ENCODE assay signal across 23 cellular contexts in the genomic region with DNA sequence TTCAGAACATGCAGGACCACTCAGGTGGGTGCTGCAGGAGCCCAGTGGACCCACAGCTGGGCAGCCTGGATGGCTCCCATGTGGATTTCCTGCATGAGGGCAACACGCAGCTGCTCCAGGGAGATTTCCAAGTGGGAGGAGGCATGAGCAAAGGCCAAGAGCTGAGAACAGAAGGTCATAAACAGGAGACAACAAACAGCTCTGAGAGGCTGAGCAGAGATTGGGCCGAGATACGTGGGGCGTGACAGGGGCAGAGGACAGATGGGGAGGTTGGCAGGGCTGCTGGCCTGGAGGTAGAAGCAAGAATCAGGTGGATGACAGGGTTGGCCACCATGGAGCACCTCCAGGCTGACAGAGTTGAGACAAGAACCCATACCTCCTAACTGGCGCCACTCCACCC. TPM values are rescaled to one million over a fixed set of nuclear protein-coding genes. Genes with fewer than 3 reads are reported as not detected.
DNase-seq lines count a peak whose midpoint lies in the region; ATAC-seq, FAIRE-seq and TF ChIP-seq lines count a peak whose summit lies in the region.
"Had no signal": no experiment of that assay in that cellular context is flagged by ENCODE, and none has a peak within 500 bp of the region (broad histone marks: within the 10 kb centered on the region; RNA-seq: fewer than 3 reads in every experiment).

No MANE protein-coding gene starts in this region.

- H3K27me3 ChIP-seq in HepG2 (ENCODE audit: control insufficient read depth in 1 of 2, insufficient read depth in 2 of 2, low read length in 2 of 2) (peaks cover 0 to 20% of the 10 kb centered on the region in 2 experiments; a peak in 2 of 5 replicates), small intestine (ENCODE audit: control insufficient read depth in 2 of 2, insufficient read depth in 2 of 2, low read length in 2 of 2) (no peaks in the 10 kb centered on the region), PC-3 (ENCODE audit: low read length) (no peaks in the 10 kb centered on the region)
- H3K27me3 ChIP-seq: BLaER1 treated with 17β-estradiol and CSF1 and Interleukin-3, amounts not matched to agents 10 nM and 100 nM; dorsolateral prefrontal cortex had no signal

- TF ChIP-seq CTCF in HepG2 (CRISPR knock-in tag; IDR thresholded peaks at IDR 0.05): no peak
- no peak for TF ChIP-seq CTCF in PC-3 (conservative IDR thresholded peaks at IDR 0.05; ENCODE audit: low read depth, low read length)

- CTCF ChIA-PET in HepG2 (lab: Yijun Ruan, JAX; ENCODE audit: low intra/inter-chr PET ratio, low total read pairs): interaction anchor here (1.4 to 2.0 kb wide), 2 partner anchors 9 to 12 kb away, joined by 3 to 7 read pairs; a partner anchor contains a TSS
- CTCF ChIA-PET in PC-3 (lab: Charles Lee): no interaction called here

- intact Hi-C loops in HepG2 (cut with micrococcal nuclease; ENCODE audit: unreplicated experiment) (no loop called here), PC-3 (cut with micrococcal nuclease) (no loop called here)

- no peaks in the 10 kb centered on the region for H3F3A ChIP-seq in PC-3 (ENCODE audit: low read length, unreplicated experiment)

- in situ Hi-C loops in HepG2 (cut with HindIII; ENCODE audit: extremely low pct_ligation_motif_present, low pct_unique_long_range_greater_than_20kb): no loop called here

- TF ChIP-seq RAD21 in HepG2 (CRISPR knock-in tag; IDR thresholded peaks at IDR 0.05): no peak

- H3K4me1 ChIP-seq in HepG2 (ENCODE audit: insufficient read depth, low read length): peaks cover 44% of the 10 kb centered on the region
- H3K4me1 ChIP-seq in small intestine (ENCODE audit: control insufficient read depth in 2 of 2, insufficient read depth in 1 of 2, low read depth in 1 of 2, low read length in 1 of 2): peaks cover 3 to 5% of the 10 kb centered on the region in 2 donors
- H3K4me1 ChIP-seq in PC-3 (ENCODE audit: insufficient read depth, low read length): peaks cover 7% of the 10 kb centered on the region; the same call in 1 of the 2 replicates

- H3K9me2 ChIP-seq in PC-3 (replicated peaks; ENCODE audit: low read length): no peaks in the 10 kb centered on the region

- peak; percentile 9; the same call in 1 of the 3 replicates for ATAC-seq in HepG2
- no peak for ATAC-seq in PC-3
- ATAC-seq: natural killer cell treated with Interleukin-12 subunit alpha and Interleukin-12 subunit beta and Interleukin-15 and Interleukin-18, amount 100 ng/mL, for 72 hours; stimulated activated naive CD8-positive, alpha-beta T cell treated with anti-CD3 and anti-CD28 coated beads, Interleukin-15, Interleukin-2, amounts not matched to agents 100 U/mL and 50 U/mL, for 24 hours had no signal

- H3K36me3 ChIP-seq in HepG2 (replicated peaks in 1 of 2; ENCODE audit: control insufficient read depth in 1 of 2, insufficient read depth in 2 of 2, low read length in 2 of 2) (no peaks in the 10 kb centered on the region), small intestine (ENCODE audit: control insufficient read depth in 2 of 2, insufficient read depth in 2 of 2, low read length in 2 of 2) (peaks cover 0 to 23% of the 10 kb centered on the region in 2 donors), PC-3 (ENCODE audit: low read depth, low read length) (no peaks in the 10 kb centered on the region)
- H3K36me3 ChIP-seq: BLaER1 treated with 17β-estradiol and CSF1 and Interleukin-3, amounts not matched to agents 10 nM and 100 nM; HAP-1 had no signal

- H3K4me3 ChIP-seq in HepG2 (replicated peaks in 1 of 3; ENCODE audit: insufficient read depth in 1 of 3, low read depth in 2 of 3, low read length in 3 of 3) (no peak overlapping the region), small intestine (ENCODE audit: low read depth in 1 of 2, low read length in 2 of 2) (peak overlapping the region in 1 of 2 donors; percentile 60), PC-3 (ENCODE audit: low read length) (no peak overlapping the region)
- H3K4me3 ChIP-seq: BLaER1 treated with 17β-estradiol and CSF1 and Interleukin-3, amounts not matched to agents 10 nM and 100 nM; HAP-1; lung had no signal

- BruUV-seq in HepG2 (replicated peaks; lab: Mats Ljungman, UMichigan) (no TSS peak), PC-3 (replicated peaks; lab: Mats Ljungman, UMichigan) (no TSS peak)

- no peaks in the 10 kb centered on the region for H4K20me1 ChIP-seq in HepG2 (ENCODE audit: insufficient read depth, low read length)
- H4K20me1 ChIP-seq in PC-3 (ENCODE audit: low read length): no peaks in the 10 kb centered on the region

- FAIRE-seq in HepG2 (lab: Jason Lieb, UNC) (no peak), small intestine (lab: Jason Lieb, UNC) (no peak)
- FAIRE-seq: A204.1, GM18507, GM19239 had no signal

- WGBS in HepG2 (ENCODE audit: low lambda C conversion rate): 4% methylated on average over 4 of the region's 5 CpGs
- 16 to 59% (median 51%) methylated on average over 5 of the region's 5 CpGs for WGBS in small intestine, 3 donors

- H3K27ac ChIP-seq in HepG2 (ENCODE audit: extremely low read length, insufficient read depth, low read length): no peak overlapping the region
- peak overlapping the region; percentile 92 to 97 for H3K27ac ChIP-seq in small intestine (ENCODE audit: low read depth in 1 of 2, low read length in 1 of 2)
- H3K27ac ChIP-seq in PC-3 (ENCODE audit: low read length): no peak overlapping the region
- H3K27ac ChIP-seq: BLaER1 treated with 17β-estradiol and CSF1 and Interleukin-3, amounts not matched to agents 10 nM and 100 nM; RWPE1 had no signal

- no peak for TF ChIP-seq EP300 in HepG2 (IDR thresholded peaks at IDR 0.05; ENCODE audit: low read depth in 2 of 2, low read length in 2 of 2)
- TF ChIP-seq EP300 in HepG2 (CRISPR knock-in tag; IDR thresholded peaks at IDR 0.05; ENCODE audit: borderline replicate concordance): no peak

- H3K9ac ChIP-seq in HepG2 (ENCODE audit: insufficient read depth, low read depth, low read length) (no peak overlapping the region), PC-3 (ENCODE audit: low read length) (no peak overlapping the region)
- H3K9ac ChIP-seq: BLaER1 treated with 17β-estradiol and CSF1 and Interleukin-3, amounts not matched to agents 10 nM and 100 nM had no signal

- no peak for TF ChIP-seq POLR2A in HepG2 (IDR thresholded peaks at IDR 0.05; ENCODE audit: insufficient read depth in 1 of 2, low read depth in 2 of 2, low read length in 2 of 2)

- H3K79me2 ChIP-seq in HepG2 (ENCODE audit: insufficient read depth, low read length) (no peaks in the 10 kb centered on the region), PC-3 (ENCODE audit: low read length) (no peaks in the 10 kb centered on the region)

- no peaks in the 10 kb centered on the region for H3K9me3 ChIP-seq in HepG2 (ENCODE audit: low read length)
- no peaks in the 10 kb centered on the region for H3K9me3 ChIP-seq in small intestine (ENCODE audit: control insufficient read depth, low read depth)
- no peaks in the 10 kb centered on the region for H3K9me3 ChIP-seq in PC-3 (ENCODE audit: low read length)
- H3K9me3 ChIP-seq: BLaER1 treated with 17β-estradiol and CSF1 and Interleukin-3, amounts not matched to agents 10 nM and 100 nM; HAP-1 had no signal

- H3K4me2 ChIP-seq in HepG2 (ENCODE audit: low read depth, low read length): peak overlapping the region; percentile 29; the same call in 1 of the 2 replicates
- H3K4me2 ChIP-seq in PC-3 (ENCODE audit: low read length): no peak overlapping the region

- peak; percentile 35 for DNase-seq in NCI-H1092 treated with DMSO at 0.1 percent for 48 hours (lab: John Stamatoyannopoulos, UW)
- no peak for DNase-seq in NCI-H1092 (lab: John Stamatoyannopoulos, UW)
- peak; percentile 64 for DNase-seq in NCI-H69 (lab: John Stamatoyannopoulos, UW)
- DNase-seq in HepG2 (ENCODE audit: low spot score): no peak
- DNase-seq in small intestine: peak; percentile 97
- DNase-seq in NCI-H748 treated with DMSO at 0.1 percent for 48 hours (lab: John Stamatoyannopoulos, UW): no peak
- no peak for DNase-seq in activated CD4-positive, alpha-beta T cell treated with anti-CD3 and anti-CD28 coated beads for 48 hours
- DNase-seq in PC-3: no peak
- DNase-seq: activated CD4-positive, alpha-beta T cell treated with anti-CD3 and anti-CD28 coated beads, Interleukin-2, amount 50 U/mL, for 48 hours; activated T-cell treated with anti-CD3 and anti-CD28 coated beads, Interleukin-2, amount 50 U/mL, for 24 hours; NCI-H2081 treated with DMSO at 0.1 percent for 48 hours; stimulated activated naive CD8-positive, alpha-beta T cell treated with anti-CD3 and anti-CD28 coated beads, Interleukin-15, Interleukin-2, amounts not matched to agents 100 U/mL and 50 U/mL, for 24 hours had no signal

- H2AFZ ChIP-seq in HepG2 (ENCODE audit: low read length): no peak overlapping the region
- no peak overlapping the region for H2AFZ ChIP-seq in PC-3 (ENCODE audit: low read length)

- POLR2A ChIA-PET in HepG2 (lab: Yijun Ruan, JAX): interaction anchor here (1.4 kb wide), 1 partner anchor 13 kb away, joined by 3 read pairs; a partner anchor contains a TSS
- POLR2A ChIA-PET in PC-3 (lab: Charles Lee; ENCODE audit: unreplicated experiment): no interaction called here

RNA-seq across cellular contexts. Expression of a gene that starts 2.9 kb away (rescaled TPM):
- total RNA-seq in HepG2 (2016; rRNA removed; fragmentation: Illumina TruSeq; extraction: Trizol) (not detected in 2 replicates), PC-3 (2014; rRNA removed) (not detected in 2 replicates)
- not detected in 2 replicates for total RNA-seq in HepG2 (2016; cell fraction: cytosol; rRNA removed; fragmentation: Illumina TruSeq; extraction: Trizol; ENCODE audit: low read depth)
- total RNA-seq in HepG2 (2016; cell fraction: insoluble cytoplasmic fraction; rRNA removed; fragmentation: Illumina TruSeq; extraction: Trizol): not detected in 2 replicates
- total RNA-seq in HepG2 (2016; cell fraction: membrane; rRNA removed; fragmentation: Illumina TruSeq; extraction: Trizol): not detected in 2 replicates
- not detected in 2 replicates for total RNA-seq in HepG2 (2016; cell fraction: nucleus; rRNA removed; fragmentation: Illumina TruSeq; extraction: Trizol)
- polyA plus RNA-seq in HepG2 (2011; rRNA removed) (not detected in 2 replicates), small intestine (over 10,000 TPM in 2 of 3 donors, 1,000 to 10,000 TPM in 1; 4,043 to 32,483 (median 28,942) TPM)
- polyA plus RNA-seq in HepG2 (2011; cell fraction: cytosol; rRNA removed): not detected in 2 replicates
- not detected in 2 replicates for polyA plus RNA-seq in HepG2 (2011; cell fraction: nucleus; rRNA removed)
- polyA plus RNA-seq in HepG2 (2012): not detected in 2 replicates
- polyA plus RNA-seq in HepG2 (2016; cell fraction: cytosol; fragmentation: Illumina TruSeq; extraction: Trizol; ENCODE audit: low read depth): not detected in 2 replicates
- polyA plus RNA-seq in HepG2 (2016; cell fraction: insoluble cytoplasmic fraction; fragmentation: Illumina TruSeq; extraction: Trizol; ENCODE audit: low read depth): not detected in 2 replicates
- polyA plus RNA-seq in HepG2 (2016; cell fraction: membrane; fragmentation: Illumina TruSeq; extraction: Trizol; ENCODE audit: low read depth): not detected in 2 replicates
- polyA plus RNA-seq in HepG2 (2016; cell fraction: nucleus; fragmentation: Illumina TruSeq; extraction: Trizol; ENCODE audit: insufficient read depth, low read depth): not detected in 2 replicates
- not detected in 2 replicates for polyA minus RNA-seq in HepG2 (2011; rRNA and poly(A)+ RNA removed; ENCODE audit: low replicate concordance)
- polyA minus RNA-seq in HepG2 (2011; cell fraction: cytosol; rRNA and poly(A)+ RNA removed): not detected in 2 replicates
- polyA minus RNA-seq in HepG2 (2011; cell fraction: nucleus; rRNA and poly(A)+ RNA removed): not detected in 2 replicates
- total RNA-seq: dorsolateral prefrontal cortex; lung; natural killer cell treated with Interleukin-12 subunit alpha and Interleukin-12 subunit beta and Interleukin-15 and Interleukin-18, amount 100 ng/mL, for 72 hours; pulmonary artery endothelial cell; ureter had no signal

RNA-seq across cellular contexts. Expression of a gene that starts 4.3 kb away (rescaled TPM):
- total RNA-seq in HepG2 (2016; rRNA removed; fragmentation: Illumina TruSeq; extraction: Trizol): 0.09 and 0.15 TPM in 2 replicates
- total RNA-seq in HepG2 (2016; cell fraction: cytosol; rRNA removed; fragmentation: Illumina TruSeq; extraction: Trizol; ENCODE audit: low read depth): 0.20 TPM in 1 of 2 replicates, not detected in the other
- total RNA-seq in HepG2 (2016; cell fraction: insoluble cytoplasmic fraction; rRNA removed; fragmentation: Illumina TruSeq; extraction: Trizol): 0.01 and 0.15 TPM in 2 replicates
- 0.14 and 0.25 TPM in 2 replicates for total RNA-seq in HepG2 (2016; cell fraction: membrane; rRNA removed; fragmentation: Illumina TruSeq; extraction: Trizol)
- 0.09 and 0.88 TPM in 2 replicates for total RNA-seq in HepG2 (2016; cell fraction: nucleus; rRNA removed; fragmentation: Illumina TruSeq; extraction: Trizol)
- 0.07 and 0.32 TPM in 2 replicates for polyA plus RNA-seq in HepG2 (2011; rRNA removed)
- 0.03 and 0.05 TPM in 2 replicates for polyA plus RNA-seq in HepG2 (2011; cell fraction: cytosol; rRNA removed)
- polyA plus RNA-seq in HepG2 (2011; cell fraction: nucleus; rRNA removed): 0.12 and 0.14 TPM in 2 replicates
- polyA plus RNA-seq in HepG2 (2012): 0.03 and 0.12 TPM in 2 replicates
- 0.01 and 0.08 TPM in 2 replicates for polyA plus RNA-seq in HepG2 (2016; cell fraction: cytosol; fragmentation: Illumina TruSeq; extraction: Trizol; ENCODE audit: low read depth)
- 0.03 and 0.20 TPM in 2 replicates for polyA plus RNA-seq in HepG2 (2016; cell fraction: insoluble cytoplasmic fraction; fragmentation: Illumina TruSeq; extraction: Trizol; ENCODE audit: low read depth)
- polyA plus RNA-seq in HepG2 (2016; cell fraction: membrane; fragmentation: Illumina TruSeq; extraction: Trizol; ENCODE audit: low read depth): 0.26 and 0.30 TPM in 2 replicates
- 1.5 and 2.3 TPM in 2 replicates for polyA plus RNA-seq in HepG2 (2016; cell fraction: nucleus; fragmentation: Illumina TruSeq; extraction: Trizol; ENCODE audit: insufficient read depth, low read depth)
- polyA minus RNA-seq in HepG2 (2011; rRNA and poly(A)+ RNA removed; ENCODE audit: low replicate concordance): 0.40 and 1.0 TPM in 2 replicates
- polyA minus RNA-seq in HepG2 (2011; cell fraction: cytosol; rRNA and poly(A)+ RNA removed): 0.09 and 0.59 TPM in 2 replicates
- 0.37 and 0.64 TPM in 2 replicates for polyA minus RNA-seq in HepG2 (2011; cell fraction: nucleus; rRNA and poly(A)+ RNA removed)
- 10 to 100 TPM in 1 of 3 donors, 1 to 10 TPM in 2; 2.2 to 12.2 (median 3.4) TPM for polyA plus RNA-seq in small intestine
- total RNA-seq in PC-3 (2014; rRNA removed): 0.87 and 2.7 TPM in 2 replicates

RNA-seq across cellular contexts. Expression of a gene that starts 13.0 kb away (rescaled TPM):
- total RNA-seq in HepG2 (2016; rRNA removed; fragmentation: Illumina TruSeq; extraction: Trizol) (1.0 and 1.6 TPM in 2 replicates), PC-3 (2014; rRNA removed) (56.1 and 101 TPM in 2 replicates)
- 0.20 and 0.71 TPM in 2 replicates for total RNA-seq in HepG2 (2016; cell fraction: cytosol; rRNA removed; fragmentation: Illumina TruSeq; extraction: Trizol; ENCODE audit: low read depth)
- 0.89 and 1.7 TPM in 2 replicates for total RNA-seq in HepG2 (2016; cell fraction: insoluble cytoplasmic fraction; rRNA removed; fragmentation: Illumina TruSeq; extraction: Trizol)
- 0.74 and 0.79 TPM in 2 replicates for total RNA-seq in HepG2 (2016; cell fraction: membrane; rRNA removed; fragmentation: Illumina TruSeq; extraction: Trizol)
- total RNA-seq in HepG2 (2016; cell fraction: nucleus; rRNA removed; fragmentation: Illumina TruSeq; extraction: Trizol): 5.4 and 6.0 TPM in 2 replicates
- polyA plus RNA-seq in HepG2 (2011; rRNA removed) (0.98 and 1.3 TPM in 2 replicates), small intestine (1 to 10 TPM; 2.2 to 7.4 (median 2.7) TPM)
- polyA plus RNA-seq in HepG2 (2011; cell fraction: cytosol; rRNA removed): 0.34 and 0.46 TPM in 2 replicates
- polyA plus RNA-seq in HepG2 (2011; cell fraction: nucleus; rRNA removed): 16.0 and 21.0 TPM in 2 replicates
- 1.9 and 2.3 TPM in 2 replicates for polyA plus RNA-seq in HepG2 (2012)
- 0.20 and 0.31 TPM in 2 replicates for polyA plus RNA-seq in HepG2 (2016; cell fraction: cytosol; fragmentation: Illumina TruSeq; extraction: Trizol; ENCODE audit: low read depth)
- 0.72 and 1.5 TPM in 2 replicates for polyA plus RNA-seq in HepG2 (2016; cell fraction: insoluble cytoplasmic fraction; fragmentation: Illumina TruSeq; extraction: Trizol; ENCODE audit: low read depth)
- polyA plus RNA-seq in HepG2 (2016; cell fraction: membrane; fragmentation: Illumina TruSeq; extraction: Trizol; ENCODE audit: low read depth): 0.16 and 0.26 TPM in 2 replicates
- 10.8 and 14.7 TPM in 2 replicates for polyA plus RNA-seq in HepG2 (2016; cell fraction: nucleus; fragmentation: Illumina TruSeq; extraction: Trizol; ENCODE audit: insufficient read depth, low read depth)
- polyA minus RNA-seq in HepG2 (2011; rRNA and poly(A)+ RNA removed; ENCODE audit: low replicate concordance): 3.8 and 11.1 TPM in 2 replicates
- 0.69 and 2.3 TPM in 2 replicates for polyA minus RNA-seq in HepG2 (2011; cell fraction: cytosol; rRNA and poly(A)+ RNA removed)
- polyA minus RNA-seq in HepG2 (2011; cell fraction: nucleus; rRNA and poly(A)+ RNA removed): 16.1 and 20.5 TPM in 2 replicates

RNA-seq across cellular contexts. Expression of a gene that starts 28.8 kb away (rescaled TPM):
- total RNA-seq in HepG2 (2016; rRNA removed; fragmentation: Illumina TruSeq; extraction: Trizol) (62.3 and 82.1 TPM in 2 replicates), PC-3 (2014; rRNA removed) (115 and 125 TPM in 2 replicates)
- 28.6 and 31.3 TPM in 2 replicates for total RNA-seq in HepG2 (2016; cell fraction: cytosol; rRNA removed; fragmentation: Illumina TruSeq; extraction: Trizol; ENCODE audit: low read depth)
- total RNA-seq in HepG2 (2016; cell fraction: insoluble cytoplasmic fraction; rRNA removed; fragmentation: Illumina TruSeq; extraction: Trizol): 60.3 and 80.7 TPM in 2 replicates
- 43.2 and 48.2 TPM in 2 replicates for total RNA-seq in HepG2 (2016; cell fraction: membrane; rRNA removed; fragmentation: Illumina TruSeq; extraction: Trizol)
- total RNA-seq in HepG2 (2016; cell fraction: nucleus; rRNA removed; fragmentation: Illumina TruSeq; extraction: Trizol): 31.0 and 33.7 TPM in 2 replicates
- polyA plus RNA-seq in HepG2 (2011; rRNA removed) (12.9 and 20.3 TPM in 2 replicates), small intestine (10 to 100 TPM in 1 of 3 donors, 1 to 10 TPM in 2; 4.1 to 24.3 (median 5.6) TPM)
- 11.9 and 12.5 TPM in 2 replicates for polyA plus RNA-seq in HepG2 (2011; cell fraction: cytosol; rRNA removed)
- polyA plus RNA-seq in HepG2 (2011; cell fraction: nucleus; rRNA removed): 10.3 and 10.6 TPM in 2 replicates
- 13.8 and 21.5 TPM in 2 replicates for polyA plus RNA-seq in HepG2 (2012)
- polyA plus RNA-seq in HepG2 (2016; cell fraction: cytosol; fragmentation: Illumina TruSeq; extraction: Trizol; ENCODE audit: low read depth): 15.1 and 18.4 TPM in 2 replicates
- polyA plus RNA-seq in HepG2 (2016; cell fraction: insoluble cytoplasmic fraction; fragmentation: Illumina TruSeq; extraction: Trizol; ENCODE audit: low read depth): 70.7 and 72.8 TPM in 2 replicates
- polyA plus RNA-seq in HepG2 (2016; cell fraction: membrane; fragmentation: Illumina TruSeq; extraction: Trizol; ENCODE audit: low read depth): 25.7 and 26.6 TPM in 2 replicates
- 48.7 and 55.8 TPM in 2 replicates for polyA plus RNA-seq in HepG2 (2016; cell fraction: nucleus; fragmentation: Illumina TruSeq; extraction: Trizol; ENCODE audit: insufficient read depth, low read depth)
- 9.8 and 86.6 TPM in 2 replicates for polyA minus RNA-seq in HepG2 (2011; rRNA and poly(A)+ RNA removed; ENCODE audit: low replicate concordance)
- polyA minus RNA-seq in HepG2 (2011; cell fraction: cytosol; rRNA and poly(A)+ RNA removed): 9.2 and 11.1 TPM in 2 replicates
- polyA minus RNA-seq in HepG2 (2011; cell fraction: nucleus; rRNA and poly(A)+ RNA removed): 17.2 and 23.4 TPM in 2 replicates

RNA-seq across cellular contexts. Expression of a gene that starts 30.2 kb away (rescaled TPM):
- 6.5 and 8.1 TPM in 2 replicates for total RNA-seq in HepG2 (2016; rRNA removed; fragmentation: Illumina TruSeq; extraction: Trizol)
- total RNA-seq in HepG2 (2016; cell fraction: cytosol; rRNA removed; fragmentation: Illumina TruSeq; extraction: Trizol; ENCODE audit: low read depth): 2.3 and 2.5 TPM in 2 replicates
- 6.7 and 7.0 TPM in 2 replicates for total RNA-seq in HepG2 (2016; cell fraction: insoluble cytoplasmic fraction; rRNA removed; fragmentation: Illumina TruSeq; extraction: Trizol)
- 8.8 and 9.5 TPM in 2 replicates for total RNA-seq in HepG2 (2016; cell fraction: membrane; rRNA removed; fragmentation: Illumina TruSeq; extraction: Trizol)
- 5.3 and 7.0 TPM in 2 replicates for total RNA-seq in HepG2 (2016; cell fraction: nucleus; rRNA removed; fragmentation: Illumina TruSeq; extraction: Trizol)
- polyA plus RNA-seq in HepG2 (2011; rRNA removed): 5.4 and 5.5 TPM in 2 replicates
- polyA plus RNA-seq in HepG2 (2011; cell fraction: cytosol; rRNA removed): 2.7 and 3.4 TPM in 2 replicates
- 2.2 and 2.7 TPM in 2 replicates for polyA plus RNA-seq in HepG2 (2011; cell fraction: nucleus; rRNA removed)
- polyA plus RNA-seq in HepG2 (2012): 4.1 and 4.6 TPM in 2 replicates
- 1.7 and 3.1 TPM in 2 replicates for polyA plus RNA-seq in HepG2 (2016; cell fraction: cytosol; fragmentation: Illumina TruSeq; extraction: Trizol; ENCODE audit: low read depth)
- polyA plus RNA-seq in HepG2 (2016; cell fraction: insoluble cytoplasmic fraction; fragmentation: Illumina TruSeq; extraction: Trizol; ENCODE audit: low read depth): 6.6 and 7.4 TPM in 2 replicates
- polyA plus RNA-seq in HepG2 (2016; cell fraction: membrane; fragmentation: Illumina TruSeq; extraction: Trizol; ENCODE audit: low read depth): 5.0 and 6.1 TPM in 2 replicates
- polyA plus RNA-seq in HepG2 (2016; cell fraction: nucleus; fragmentation: Illumina TruSeq; extraction: Trizol; ENCODE audit: insufficient read depth, low read depth): 5.7 and 8.4 TPM in 2 replicates
- 3.4 and 5.5 TPM in 2 replicates for polyA minus RNA-seq in HepG2 (2011; rRNA and poly(A)+ RNA removed; ENCODE audit: low replicate concordance)
- 4.6 and 5.2 TPM in 2 replicates for polyA minus RNA-seq in HepG2 (2011; cell fraction: cytosol; rRNA and poly(A)+ RNA removed)
- 2.2 and 4.2 TPM in 2 replicates for polyA minus RNA-seq in HepG2 (2011; cell fraction: nucleus; rRNA and poly(A)+ RNA removed)
- polyA plus RNA-seq in small intestine: 1 to 10 TPM; 4.7 to 7.6 (median 5.4) TPM
- 22.1 and 32.1 TPM in 2 replicates for total RNA-seq in PC-3 (2014; rRNA removed)

Comparison
In these comparisons a context has a peak if more than half of its experiments do, and no peak if none do; other contexts are left out.
1. DNase-seq: peak in NCI-H1092 treated with DMSO at 0.1 percent for 48 hours (single experiment), NCI-H69 (single experiment) and small intestine (single experiment); none in NCI-H1092 (single experiment), HepG2 (single experiment), NCI-H748 treated with DMSO at 0.1 percent for 48 hours (single experiment), activated CD4-positive, alpha-beta T cell treated with anti-CD3 and anti-CD28 coated beads for 48 hours (single experiment) and PC-3 (single experiment).
2. H3K27ac ChIP-seq: peak in small intestine (2 of 2); none in HepG2 (single experiment) and PC-3 (single experiment).